8 cellular contexts compared by ENCODE assay signal in the genomic region with DNA sequence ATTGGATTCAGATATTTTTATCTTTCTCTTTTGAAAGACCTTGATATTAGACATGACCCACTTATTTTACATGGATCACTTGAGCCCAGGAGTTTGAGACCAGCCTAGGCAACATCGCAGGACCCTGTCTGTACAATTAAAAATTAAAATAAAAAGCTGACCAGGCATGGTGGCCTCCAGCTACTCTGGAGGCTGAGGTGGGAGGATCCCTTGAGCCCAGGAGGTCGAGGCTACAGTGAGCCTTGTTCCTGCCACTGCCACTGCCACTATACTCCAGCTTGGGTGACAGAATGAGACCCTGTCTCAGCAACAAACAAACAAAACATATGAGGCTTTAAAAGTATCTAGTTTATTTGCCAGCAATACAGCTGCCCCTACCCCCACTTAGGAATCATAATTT. TPM values are rescaled to one million over a fixed set of nuclear protein-coding genes. Genes with fewer than 3 reads are reported as not detected.
A peak's percentile ranks its signal among the peaks of the same experiment; 100 is the strongest.
DNase-seq lines count a peak whose midpoint lies in the region; ATAC-seq and TF ChIP-seq lines count a peak whose summit lies in the region.

No MANE protein-coding gene starts in this region.

- H3F3A ChIP-seq in DOHH2 (ENCODE audit: control insufficient read depth, insufficient read depth) = peaks cover 6% of the 10 kb centered on the region; the same call in 1 of the 2 replicates
- peaks cover 10% of the 10 kb centered on the region; the same call in 1 of the 2 replicates for H3F3A ChIP-seq in PC-9 (ENCODE audit: insufficient read depth, low read depth)

- WGBS in psoas muscle, 3 donors = 68 to 85% (median 71%) methylated on average over 2 of the region's 2 CpGs

- ATAC-seq in psoas muscle = no peak

- CTCF ChIA-PET in PC-9 (lab: Charles Lee) = interaction anchor here (0.6 to 1.6 kb wide), 5 partner anchors 9 to 486 kb away, joined by 4 to 7 read pairs (median 7); no protein-coding TSS in a partner anchor

- intact Hi-C loops in PC-9 (cut with micrococcal nuclease; ENCODE audit: unreplicated experiment) = loop anchor here (2.0 to 10.0 kb wide), 5 partner anchors 92 to 425 kb away; no protein-coding TSS in a partner anchor
- intact Hi-C loops in psoas muscle (cut with DNase I) = loop anchor here (2.0 to 10.0 kb wide), 5 partner anchors 55 to 705 kb away; partner anchors contain the start of gene XRN1 (in 1 of the 2)

- no peak for DNase-seq in PC-9
- no peak for DNase-seq in epithelial cell of esophagus (ENCODE audit: low read depth)
- DNase-seq in psoas muscle = no peak
- no peak for DNase-seq in superior temporal gyrus (ENCODE audit: extremely low spot score)
- no peak for DNase-seq in NCI-H2081 treated with DMSO at 0.1 percent for 48 hours (lab: John Stamatoyannopoulos, UW)
- no peak for DNase-seq in medulla oblongata (ENCODE audit: extremely low spot score)
- no peak for DNase-seq in SHP77 (lab: John Stamatoyannopoulos, UW)

- H3K4me3 ChIP-seq in DOHH2 (ENCODE audit: low read length) = peak overlapping the region; percentile 90
- H3K4me3 ChIP-seq in PC-9 = peak overlapping the region; percentile 94
- H3K4me3 ChIP-seq in epithelial cell of esophagus (ENCODE audit: low read length) = peak overlapping the region; percentile 98
- H3K4me3 ChIP-seq in psoas muscle = peak overlapping the region; percentile 98

- H4K20me1 ChIP-seq in DOHH2 (ENCODE audit: control insufficient read depth, insufficient read depth, low read depth, low read length) (peaks cover 9% of the 10 kb centered on the region; the same call in 1 of the 2 replicates), PC-9 (ENCODE audit: insufficient read depth) (peaks cover 26% of the 10 kb centered on the region)

- H3K27ac ChIP-seq in DOHH2 (ENCODE audit: low read depth, low read length) (peak overlapping the region; percentile 11; the same call in 1 of the 2 replicates), PC-9 (peak overlapping the region; percentile 84), psoas muscle (peak overlapping the region; percentile 96)

- H3K36me3 ChIP-seq in DOHH2 (ENCODE audit: control insufficient read depth, low read length) = peaks cover 47% of the 10 kb centered on the region
- peaks cover 14% of the 10 kb centered on the region for H3K36me3 ChIP-seq in PC-9 (ENCODE audit: low read depth)
- H3K36me3 ChIP-seq in psoas muscle (ENCODE audit: insufficient read depth in 1 of 2, low read depth in 1 of 2) = peaks cover 0 to 10% of the 10 kb centered on the region in 2 donors

- H3K79me2 ChIP-seq in DOHH2 (ENCODE audit: control insufficient read depth, low read length) (peaks cover 66% of the 10 kb centered on the region), PC-9 (ENCODE audit: low read depth) (peaks cover 58% of the 10 kb centered on the region)

- peaks cover 40% of the 10 kb centered on the region for H3K4me1 ChIP-seq in DOHH2 (ENCODE audit: control insufficient read depth, low read length)
- H3K4me1 ChIP-seq in PC-9 (replicated peaks; ENCODE audit: insufficient read depth) = peaks cover 21% of the 10 kb centered on the region
- peaks cover 52% of the 10 kb centered on the region for H3K4me1 ChIP-seq in psoas muscle

- H2AFZ ChIP-seq in PC-9 = no peak overlapping the region

- H3K9me2 ChIP-seq in DOHH2 (replicated peaks; ENCODE audit: control insufficient read depth, low read length) = no peaks in the 10 kb centered on the region
- H3K9me2 ChIP-seq in PC-9 (ENCODE audit: insufficient read depth) = no peaks in the 10 kb centered on the region

- H3K9me3 ChIP-seq in DOHH2 (ENCODE audit: control insufficient read depth, insufficient read depth, low read length) (no peaks in the 10 kb centered on the region), PC-9 (ENCODE audit: insufficient read depth, low read depth) (no peaks in the 10 kb centered on the region), psoas muscle (no peaks in the 10 kb centered on the region)

- H3K4me2 ChIP-seq in DOHH2 (ENCODE audit: low read length) (peak overlapping the region; percentile 79), PC-9 (peak overlapping the region; percentile 99)

- BruUV-seq in PC-9 (replicated peaks; lab: Mats Ljungman, UMichigan) = no TSS peak

- H3K27me3 ChIP-seq in DOHH2 (ENCODE audit: control insufficient read depth, low read length) (no peaks in the 10 kb centered on the region), PC-9 (ENCODE audit: insufficient read depth, low read depth) (no peaks in the 10 kb centered on the region), psoas muscle (ENCODE audit: insufficient read depth in 3 of 3, low read length in 2 of 3) (no peaks in the 10 kb centered on the region)

- no peak for TF ChIP-seq CTCF in DOHH2 (IDR thresholded peaks at IDR 0.05; ENCODE audit: low read depth, low read length, poor library complexity, severe bottlenecking)
- TF ChIP-seq CTCF in PC-9 (conservative IDR thresholded peaks at IDR 0.05) = no peak
- no peak for TF ChIP-seq CTCF in epithelial cell of esophagus (IDR thresholded peaks at IDR 0.05; ENCODE audit: insufficient read depth, low read depth, low read length, missing control alignments)
- no peak for TF ChIP-seq CTCF in psoas muscle (IDR thresholded peaks at IDR 0.05)

- POLR2A ChIA-PET in PC-9 (lab: Charles Lee; ENCODE audit: unreplicated experiment) = interaction anchor here (0.7 kb wide), 1 partner anchor 138 kb away, joined by 8 read pairs; no protein-coding TSS in a partner anchor

RNA-seq across cellular contexts. Expression of gene RNF7, which starts 1.6 kb away (rescaled TPM):
- total RNA-seq in PC-9 (2021) = 82.2 and 89.1 TPM in 2 replicates
- 100 to 1,000 TPM in 3 of 4 donors, 10 to 100 TPM in 1; 95.1 to 123 (median 110) TPM for total RNA-seq in psoas muscle
- 100 to 1,000 TPM in 2 of 3 donors, 10 to 100 TPM in 1; 87.1 to 191 (median 114) TPM for polyA plus RNA-seq in psoas muscle

RNA-seq across cellular contexts. Expression of gene GRK7, which starts 23.5 kb away (rescaled TPM):
- total RNA-seq in PC-9 (2021) (not detected in 2 replicates), psoas muscle (under 1 TPM in 1 of 4 donors, not detected in 3; 0.16 TPM)
- under 1 TPM; 0.04 to 0.64 (median 0.07) TPM for polyA plus RNA-seq in psoas muscle

Comparison
In these comparisons a context has a peak if more than half of its experiments do, and no peak if none do; other contexts are left out.
1. H3K27ac ChIP-seq: peak in every context shown above with its lines; median percentile 96 in psoas muscle; 84 in PC-9; 11 in DOHH2.